Comparison of ENCODE assay signal across 8 cellular contexts in genomic region chr1:21344098-21344749, GRCh38. TPM values are rescaled to one million over a fixed set of nuclear protein-coding genes. Genes with fewer than 3 reads are reported as not detected.
DNase-seq lines count a peak whose midpoint lies in the region; ATAC-seq and TF ChIP-seq lines count a peak whose summit lies in the region.

No MANE protein-coding gene starts in this region.

- H3K27me3 ChIP-seq in esophagus (ENCODE audit: control insufficient read depth in 1 of 2, insufficient read depth in 2 of 2, low read length in 2 of 2) (no peaks in the 10 kb centered on the region), parathyroid adenoma (ENCODE audit: control insufficient read depth, insufficient read depth, low read length) (no peaks in the 10 kb centered on the region)

- H3K4me3 ChIP-seq in OCI-LY7 (ENCODE audit: low read depth, low read length, poor library complexity, severe bottlenecking) (peak overlapping the region; percentile 76), esophagus (ENCODE audit: low read depth in 1 of 2, low read length in 2 of 2) (peak overlapping the region; percentile 72 to 74), parathyroid adenoma (ENCODE audit: low read depth, low read length) (peak overlapping the region; percentile 46)

- no peaks in the 10 kb centered on the region for H3K9me2 ChIP-seq in OCI-LY7 (ENCODE audit: insufficient read depth, low read length)

- H3K79me2 ChIP-seq in OCI-LY7 (ENCODE audit: insufficient read depth, low read depth, low read length): no peaks in the 10 kb centered on the region; the same call in 1 of the 2 replicates
- H3K79me2 ChIP-seq in parathyroid adenoma: peaks cover 30% of the 10 kb centered on the region

- BruUV-seq in OCI-LY7 (replicated peaks; lab: Mats Ljungman, UMichigan): no TSS peak

- intact Hi-C loops in OCI-LY7 (cut with micrococcal nuclease; ENCODE audit: unreplicated experiment) (no loop called here), posterior vena cava (cut with DNase I) (no loop called here)

- no peak overlapping the region for H3K9ac ChIP-seq in parathyroid adenoma

- WGBS in esophagus, 2 donors: 41 to 44% methylated on average over 11 to 14 of the region's 14 CpGs

- H3K9me3 ChIP-seq in OCI-LY7 (ENCODE audit: low read length) (no peaks in the 10 kb centered on the region), esophagus (ENCODE audit: control insufficient read depth in 2 of 2, insufficient read depth in 1 of 2, low read depth in 1 of 2, low read length in 1 of 2) (no peaks in the 10 kb centered on the region), parathyroid adenoma (ENCODE audit: control insufficient read depth, low read length) (no peaks in the 10 kb centered on the region)

- DNase-seq in COLO668 (lab: John Stamatoyannopoulos, UW; ENCODE audit: unreplicated experiment): peak; percentile 49
- DNase-seq in OCI-LY7 (ENCODE audit: low spot score): no peak
- no peak for DNase-seq in posterior vena cava (ENCODE audit: low spot score)
- no peak for DNase-seq in DMS153 treated with DMSO at 0.1 percent for 48 hours (lab: John Stamatoyannopoulos, UW; ENCODE audit: unreplicated experiment)

- H3K4me1 ChIP-seq in OCI-LY7 (ENCODE audit: insufficient read depth, low read length, poor library complexity, severe bottlenecking) (peaks cover 36% of the 10 kb centered on the region), esophagus (ENCODE audit: control insufficient read depth in 2 of 2, insufficient read depth in 2 of 2, low read length in 1 of 2) (peaks cover 2 to 9% of the 10 kb centered on the region in 2 donors), parathyroid adenoma (peaks cover 19% of the 10 kb centered on the region)

- 0 out of 2 replicates have a peak, but pooled peaks cover 5% of the 10 kb centered on the region for H4K20me1 ChIP-seq in OCI-LY7 (ENCODE audit: insufficient read depth, low read length)

- no peak for TF ChIP-seq CTCF in OCI-LY7 (conservative IDR thresholded peaks at IDR 0.05; ENCODE audit: low read length)
- TF ChIP-seq CTCF in parathyroid adenoma (IDR thresholded peaks at IDR 0.05): no peak

- no peak for ATAC-seq in HG03097 (IDR thresholded peaks at IDR 0.05; ENCODE audit: low FRiP score, unreplicated experiment)
- no peak for ATAC-seq in HG02588 (IDR thresholded peaks at IDR 0.05; ENCODE audit: unreplicated experiment)

- POLR2A ChIA-PET in OCI-LY7 (lab: Charles Lee): interaction anchor here (1.1 to 1.7 kb wide), 3 partner anchors 10 to 48 kb away, joined by 3 to 6 read pairs (median 4); no protein-coding TSS in a partner anchor

- H2AFZ ChIP-seq in OCI-LY7 (ENCODE audit: low read length) (peak overlapping the region; percentile 21; the same call in 1 of the 2 replicates), parathyroid adenoma (no peak overlapping the region)

- H3K4me2 ChIP-seq in OCI-LY7 (ENCODE audit: low read length) (peak overlapping the region; percentile 95), parathyroid adenoma (ENCODE audit: low read length) (peak overlapping the region; percentile 63)

- CTCF ChIA-PET in OCI-LY7 (lab: Charles Lee; ENCODE audit: unreplicated experiment): no interaction called here

- no peak overlapping the region for H3K27ac ChIP-seq in OCI-LY7 (ENCODE audit: low read depth, low read length, poor library complexity, severe bottlenecking)
- H3K27ac ChIP-seq in esophagus (ENCODE audit: low read depth in 2 of 2, low read length in 1 of 2): peak overlapping the region; percentile 71 to 78
- peak overlapping the region; percentile 59 for H3K27ac ChIP-seq in parathyroid adenoma

- H3K36me3 ChIP-seq in OCI-LY7 (ENCODE audit: insufficient read depth, low read length) (no peaks in the 10 kb centered on the region), esophagus (ENCODE audit: control insufficient read depth in 2 of 2, insufficient read depth in 2 of 2, low read length in 1 of 2) (no peaks in the 10 kb centered on the region), parathyroid adenoma (ENCODE audit: control insufficient read depth, insufficient read depth, low read length) (no peaks in the 10 kb centered on the region)

RNA-seq across cellular contexts. Expression of gene ECE1, which starts 54.0 kb away (rescaled TPM):
- total RNA-seq in OCI-LY7 (2014; rRNA removed; shearing (Covaris generic)): 13.5 and 20.0 TPM in 2 replicates
- total RNA-seq in OCI-LY7 (2022) (25.3 and 32.8 TPM in 2 replicates), posterior vena cava (100 to 1,000 TPM; 108 to 120 TPM)
- polyA plus RNA-seq in esophagus: 10 to 100 TPM; 12.4 to 14.2 TPM
